In the genomic region with DNA sequence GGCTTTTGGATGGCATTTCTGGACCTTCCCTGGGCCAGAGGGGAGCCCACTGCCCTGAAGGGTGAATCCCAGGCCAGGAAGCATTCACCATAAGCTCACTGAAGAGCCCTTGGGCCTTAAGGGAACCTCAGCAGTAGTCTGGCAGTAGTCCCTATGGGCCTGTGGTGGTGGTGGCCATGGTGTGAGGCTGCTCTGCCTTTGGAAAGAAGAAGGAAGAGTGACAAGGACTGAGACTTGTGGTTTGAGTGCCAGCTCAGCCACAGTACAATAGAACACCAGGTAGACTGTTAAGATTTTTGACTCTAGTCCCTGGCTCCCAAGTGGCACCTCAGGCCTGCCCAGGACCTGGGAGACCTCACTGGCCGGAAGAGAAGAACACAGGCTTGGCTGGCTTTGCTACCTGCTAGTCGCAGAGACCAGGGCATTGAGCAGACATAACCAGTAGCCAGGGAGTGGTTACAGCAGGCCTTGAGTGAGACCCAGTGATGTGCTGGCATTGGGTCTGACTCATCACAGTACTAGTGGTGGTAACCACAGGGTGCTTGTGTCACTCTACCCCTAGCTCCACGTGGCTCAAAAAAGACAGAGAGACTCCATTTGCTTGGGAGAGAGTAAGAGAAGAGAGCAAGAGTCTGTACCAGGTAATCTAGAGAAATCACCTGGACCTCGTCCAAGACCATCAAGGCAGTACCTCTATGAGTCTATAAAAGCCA, we compare ENCODE assay signal across 11 cellular contexts.
A peak's percentile ranks its signal among the peaks of the same experiment; 100 is the strongest.
DNase-seq lines count a peak whose midpoint lies in the region; ATAC-seq and TF ChIP-seq lines count a peak whose summit lies in the region.
"Had no signal": no experiment of that assay in that cellular context is flagged by ENCODE, and none has a peak within 500 bp of the region (broad histone marks: within the 10 kb centered on the region; RNA-seq: fewer than 3 reads in every experiment).

No MANE protein-coding gene starts in this region.

- no peak overlapping the region for H3K4me2 ChIP-seq in SK-N-SH

- intact Hi-C loops in ovary (cut with DNase I): no loop called here

- ATAC-seq in GM21576 (IDR thresholded peaks at IDR 0.05; ENCODE audit: unreplicated experiment): peak; percentile 63
- ATAC-seq in HG02981 (IDR thresholded peaks at IDR 0.05; ENCODE audit: unreplicated experiment): no peak
- ATAC-seq in HG03095 (IDR thresholded peaks at IDR 0.05; ENCODE audit: unreplicated experiment): no peak

- H3K27ac ChIP-seq in SK-N-SH (ENCODE audit: low read depth in 2 of 2, low read length in 1 of 2) (no peak overlapping the region), ovary (no peak overlapping the region)
- H3K27ac ChIP-seq: esophagus squamous epithelium had no signal

- no peaks in the 10 kb centered on the region for H3K9me3 ChIP-seq in SK-N-SH
- no peaks in the 10 kb centered on the region for H3K9me3 ChIP-seq in ovary
- H3K9me3 ChIP-seq: esophagus squamous epithelium had no signal

- TF ChIP-seq POLR2A in ovary (IDR thresholded peaks at IDR 0.05): no peak

- H3F3A ChIP-seq in SK-N-SH (replicated peaks; ENCODE audit: insufficient read depth): no peaks in the 10 kb centered on the region

- H3K9ac ChIP-seq in SK-N-SH: no peak overlapping the region

- no peak for TF ChIP-seq CTCF in fibroblast of pulmonary artery (IDR thresholded peaks at IDR 0.05; ENCODE audit: low read length, missing control alignments)
- no peak for TF ChIP-seq CTCF in SK-N-SH (IDR thresholded peaks at IDR 0.05)
- TF ChIP-seq CTCF in ovary (IDR thresholded peaks at IDR 0.05): no peak

- H3K9me2 ChIP-seq in SK-N-SH: no peaks in the 10 kb centered on the region

- DNase-seq in Daoy (ENCODE audit: low read depth) (peak; percentile 87), NCI-H226 (peak; percentile 28), fibroblast of pulmonary artery (ENCODE audit: low read depth) (peak; percentile 13), SK-N-SH (no peak), ovary (no peak)
- DNase-seq: activated T-cell treated with anti-CD3 and anti-CD28 coated beads for 4 hours; CD4-positive, CD25-positive, alpha-beta regulatory T cell; esophagus squamous epithelium had no signal

- CTCF ChIA-PET in SK-N-SH (lab: Yijun Ruan, JAX): interaction anchor here (1.6 to 1.8 kb wide), 2 partner anchors 22 to 160 kb away, joined by 4 to 5 read pairs; no protein-coding TSS in a partner anchor

- no peaks in the 10 kb centered on the region for H3K27me3 ChIP-seq in SK-N-SH (ENCODE audit: insufficient read depth)
- no peaks in the 10 kb centered on the region for H3K27me3 ChIP-seq in ovary
- H3K27me3 ChIP-seq: esophagus squamous epithelium had no signal

- H3K4me3 ChIP-seq in fibroblast of pulmonary artery (replicated peaks; ENCODE audit: low read depth, low read length) (no peak overlapping the region), SK-N-SH (ENCODE audit: low read depth in 2 of 2, low read length in 1 of 2) (no peak overlapping the region), ovary (no peak overlapping the region)
- H3K4me3 ChIP-seq: esophagus squamous epithelium had no signal

- H3K79me2 ChIP-seq in SK-N-SH (ENCODE audit: insufficient read depth): no peaks in the 10 kb centered on the region

- 19% methylated on average over 2 of the region's 4 CpGs for WGBS in SK-N-SH (ENCODE audit: low lambda C conversion rate)
- WGBS in ovary, 3 donors: 83 to 91% (median 87%) methylated on average over 4 of the region's 4 CpGs

- peaks cover 0 to 3% of the 10 kb centered on the region in 2 experiments for H3K36me3 ChIP-seq in SK-N-SH (replicated peaks in 1 of 2; ENCODE audit: control insufficient read depth in 1 of 2, insufficient read depth in 2 of 2, low read length in 1 of 2)
- no peaks in the 10 kb centered on the region for H3K36me3 ChIP-seq in ovary
- H3K36me3 ChIP-seq: esophagus squamous epithelium had no signal

- H4K20me1 ChIP-seq in SK-N-SH (ENCODE audit: insufficient read depth): no peaks in the 10 kb centered on the region

- no peak for TF ChIP-seq RAD21 in SK-N-SH (IDR thresholded peaks at IDR 0.05; ENCODE audit: low read length)

- POLR2A ChIA-PET in SK-N-SH (lab: Yijun Ruan, JAX): no interaction called here

- TF ChIP-seq EP300 in SK-N-SH (IDR thresholded peaks at IDR 0.05; ENCODE audit: borderline replicate concordance in 1 of 2, low read depth in 1 of 2, low read length in 1 of 2): no peak
- no peak for TF ChIP-seq EP300 in ovary (IDR thresholded peaks at IDR 0.05)

- no peak overlapping the region for H2AFZ ChIP-seq in SK-N-SH (ENCODE audit: low read depth)

- H3K4me1 ChIP-seq in SK-N-SH (ENCODE audit: control insufficient read depth in 1 of 2, insufficient read depth in 2 of 2, low read depth in 1 of 2, low read length in 1 of 2): no peaks in the 10 kb centered on the region
- H3K4me1 ChIP-seq in ovary (ENCODE audit: insufficient read depth): no peaks in the 10 kb centered on the region
- H3K4me1 ChIP-seq: esophagus squamous epithelium had no signal

TF ChIP-seq in SK-N-SH, 30 proteins besides CTCF, POLR2A, EP300 and RAD21 (continues in another document):
- TF ChIP-seq FOXJ3 (CRISPR knock-in tag; IDR thresholded peaks at IDR 0.05): no peak
- TF ChIP-seq, protein P1, sequence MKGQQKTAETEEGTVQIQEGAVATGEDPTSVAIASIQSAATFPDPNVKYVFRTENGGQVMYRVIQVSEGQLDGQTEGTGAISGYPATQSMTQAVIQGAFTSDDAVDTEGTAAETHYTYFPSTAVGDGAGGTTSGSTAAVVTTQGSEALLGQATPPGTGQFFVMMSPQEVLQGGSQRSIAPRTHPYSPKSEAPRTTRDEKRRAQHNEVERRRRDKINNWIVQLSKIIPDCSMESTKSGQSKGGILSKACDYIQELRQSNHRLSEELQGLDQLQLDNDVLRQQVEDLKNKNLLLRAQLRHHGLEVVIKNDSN (IDR thresholded peaks at IDR 0.05; ENCODE audit: borderline replicate concordance, low read depth): no peak
- TF ChIP-seq FOXM1 (IDR thresholded peaks at IDR 0.05; ENCODE audit: low read depth): no peak
- TF ChIP-seq TCF12 (IDR thresholded peaks at IDR 0.05): no peak
- TF ChIP-seq POLR2AphosphoS5 (IDR thresholded peaks at IDR 0.05; ENCODE audit: low read depth, low read length): no peak
- no peak for TF ChIP-seq SIN3A (IDR thresholded peaks at IDR 0.05; ENCODE audit: borderline replicate concordance, low read depth, low read length)
- no peak for TF ChIP-seq NRF1 (IDR thresholded peaks at IDR 0.05; ENCODE audit: low read depth, low read length)
- TF ChIP-seq, protein P2, sequence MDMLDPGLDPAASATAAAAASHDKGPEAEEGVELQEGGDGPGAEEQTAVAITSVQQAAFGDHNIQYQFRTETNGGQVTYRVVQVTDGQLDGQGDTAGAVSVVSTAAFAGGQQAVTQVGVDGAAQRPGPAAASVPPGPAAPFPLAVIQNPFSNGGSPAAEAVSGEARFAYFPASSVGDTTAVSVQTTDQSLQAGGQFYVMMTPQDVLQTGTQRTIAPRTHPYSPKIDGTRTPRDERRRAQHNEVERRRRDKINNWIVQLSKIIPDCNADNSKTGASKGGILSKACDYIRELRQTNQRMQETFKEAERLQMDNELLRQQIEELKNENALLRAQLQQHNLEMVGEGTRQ (IDR thresholded peaks at IDR 0.05; ENCODE audit: borderline replicate concordance, low read depth, low read length): no peak
- TF ChIP-seq RXRA (IDR thresholded peaks at IDR 0.05; ENCODE audit: borderline replicate concordance, low read depth): no peak
- TF ChIP-seq, protein P3, sequence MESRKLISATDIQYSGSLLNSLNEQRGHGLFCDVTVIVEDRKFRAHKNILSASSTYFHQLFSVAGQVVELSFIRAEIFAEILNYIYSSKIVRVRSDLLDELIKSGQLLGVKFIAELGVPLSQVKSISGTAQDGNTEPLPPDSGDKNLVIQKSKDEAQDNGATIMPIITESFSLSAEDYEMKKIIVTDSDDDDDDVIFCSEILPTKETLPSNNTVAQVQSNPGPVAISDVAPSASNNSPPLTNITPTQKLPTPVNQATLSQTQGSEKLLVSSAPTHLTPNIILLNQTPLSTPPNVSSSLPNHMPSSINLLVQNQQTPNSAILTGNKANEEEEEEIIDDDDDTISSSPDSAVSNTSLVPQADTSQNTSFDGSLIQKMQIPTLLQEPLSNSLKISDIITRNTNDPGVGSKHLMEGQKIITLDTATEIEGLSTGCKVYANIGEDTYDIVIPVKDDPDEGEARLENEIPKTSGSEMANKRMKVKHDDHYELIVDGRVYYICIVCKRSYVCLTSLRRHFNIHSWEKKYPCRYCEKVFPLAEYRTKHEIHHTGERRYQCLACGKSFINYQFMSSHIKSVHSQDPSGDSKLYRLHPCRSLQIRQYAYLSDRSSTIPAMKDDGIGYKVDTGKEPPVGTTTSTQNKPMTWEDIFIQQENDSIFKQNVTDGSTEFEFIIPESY (IDR thresholded peaks at IDR 0.05; ENCODE audit: borderline replicate concordance, low read depth): no peak
- TF ChIP-seq, protein P4, sequence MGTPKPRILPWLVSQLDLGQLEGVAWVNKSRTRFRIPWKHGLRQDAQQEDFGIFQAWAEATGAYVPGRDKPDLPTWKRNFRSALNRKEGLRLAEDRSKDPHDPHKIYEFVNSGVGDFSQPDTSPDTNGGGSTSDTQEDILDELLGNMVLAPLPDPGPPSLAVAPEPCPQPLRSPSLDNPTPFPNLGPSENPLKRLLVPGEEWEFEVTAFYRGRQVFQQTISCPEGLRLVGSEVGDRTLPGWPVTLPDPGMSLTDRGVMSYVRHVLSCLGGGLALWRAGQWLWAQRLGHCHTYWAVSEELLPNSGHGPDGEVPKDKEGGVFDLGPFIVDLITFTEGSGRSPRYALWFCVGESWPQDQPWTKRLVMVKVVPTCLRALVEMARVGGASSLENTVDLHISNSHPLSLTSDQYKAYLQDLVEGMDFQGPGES (IDR thresholded peaks at IDR 0.05; ENCODE audit: low read depth, low read length): no peak
- no peak for TF ChIP-seq CHD2 (IDR thresholded peaks at IDR 0.05; ENCODE audit: low read length, partially characterized antibody)

Comparison
In these comparisons a context has a peak if more than half of its experiments do, and no peak if none do; other contexts are left out.
1. DNase-seq: peak in Daoy (single experiment), NCI-H226 (single experiment) and fibroblast of pulmonary artery (single experiment); none in SK-N-SH (single experiment) and ovary (0 of 5).